Comparison of ENCODE assay signal across 11 cellular contexts in genomic region chr12:49489720-49490119, GRCh38. TPM values are rescaled to one million over a fixed set of nuclear protein-coding genes. Genes with fewer than 3 reads are reported as not detected.
DNase-seq lines count a peak whose midpoint lies in the region; FAIRE-seq and TF ChIP-seq lines count a peak whose summit lies in the region.
"Had no signal": no experiment of that assay in that cellular context is flagged by ENCODE, and none has a peak within 500 bp of the region (broad histone marks: within the 10 kb centered on the region; RNA-seq: fewer than 3 reads in every experiment).

No MANE protein-coding gene starts in this region.

- DNase-seq in HCEC 1CT (peak; percentile 65), SJCRH30 (peak in 1 of 2 experiments; percentile 59), fibroblast of lung (ENCODE audit: low read depth in 2 of 2) (peak; percentile 60 to 99), renal cortical epithelial cell (ENCODE audit: low read depth) (peak; percentile 38), D721Med (ENCODE audit: insufficient read length, low spot score) (no peak), substantia nigra (lab: John Stamatoyannopoulos, UW) (no peak), OCI-M2 (lab: John Stamatoyannopoulos, UW; ENCODE audit: unreplicated experiment) (no peak)
- DNase-seq: mesendoderm, NCI-H2029 had no signal

- H3K9me3 ChIP-seq in SJCRH30 (replicated peaks) (no peaks in the 10 kb centered on the region), fibroblast of lung (ENCODE audit: control insufficient read depth, insufficient read depth, low read depth, low read length) (no peaks in the 10 kb centered on the region)

- no peaks in the 10 kb centered on the region for H3K27me3 ChIP-seq in SJCRH30
- no peaks in the 10 kb centered on the region for H3K27me3 ChIP-seq in fibroblast of lung (ENCODE audit: control insufficient read depth, insufficient read depth, low read length)

- H3K27ac ChIP-seq in SJCRH30 = peak overlapping the region; percentile 49
- no peak overlapping the region for H3K27ac ChIP-seq in fibroblast of lung (ENCODE audit: insufficient read depth, low read length)
- H3K27ac ChIP-seq in substantia nigra (ENCODE audit: low read depth, low read length, poor library complexity, severe bottlenecking) = no peak overlapping the region

- no peak overlapping the region for H3K4me3 ChIP-seq in SJCRH30
- H3K4me3 ChIP-seq in fibroblast of lung (replicated peaks in 1 of 4; ENCODE audit: control extremely low read depth in 1 of 4, insufficient read depth in 1 of 4, low read depth in 3 of 4, low read length in 4 of 4) = no peak overlapping the region

- H4K20me1 ChIP-seq in fibroblast of lung (ENCODE audit: control insufficient read depth, extremely low read depth, insufficient read depth, low read length) = no peaks in the 10 kb centered on the region

- peak in 1 of 2 donors; percentile 30 for TF ChIP-seq CTCF in fibroblast of lung (conservative IDR thresholded peaks at IDR 0.05 in 1 of 2, IDR thresholded peaks at IDR 0.05 in 1 of 2; ENCODE audit: low read depth in 1 of 2, low read length in 2 of 2)
- no peak for TF ChIP-seq CTCF in D721Med (IDR thresholded peaks at IDR 0.05; ENCODE audit: insufficient read depth, missing control alignments)

- H3K36me3 ChIP-seq in SJCRH30 = peaks cover 33% of the 10 kb centered on the region
- H3K36me3 ChIP-seq in fibroblast of lung (ENCODE audit: control insufficient read depth, insufficient read depth, low read length) = no peaks in the 10 kb centered on the region

- H3K4me1 ChIP-seq in SJCRH30 (peaks cover 7% of the 10 kb centered on the region; the same call in 1 of the 2 replicates), fibroblast of lung (ENCODE audit: control insufficient read depth, extremely low read depth, insufficient read depth, low read length) (no peaks in the 10 kb centered on the region)

- no peak overlapping the region for H2AFZ ChIP-seq in fibroblast of lung (ENCODE audit: low read length)

- H3K79me2 ChIP-seq in fibroblast of lung (ENCODE audit: control insufficient read depth, insufficient read depth, low read length) = no peaks in the 10 kb centered on the region

- H3K4me2 ChIP-seq in fibroblast of lung (ENCODE audit: extremely low read depth, insufficient read depth, low read length) = no peak overlapping the region

- FAIRE-seq in D721Med (lab: Jason Lieb, UNC) = no peak
- FAIRE-seq: H1 had no signal

- H3K9ac ChIP-seq in fibroblast of lung (ENCODE audit: insufficient read depth, low read length) = no peak overlapping the region

RNA-seq across cellular contexts. Expression of gene KCNH3, which starts 49.1 kb away (rescaled TPM):
- total RNA-seq in SJCRH30 (2014; rRNA removed; shearing (Covaris generic)) = 0.03 and 0.12 TPM in 2 replicates
- total RNA-seq in fibroblast of lung (0.17 and 0.26 TPM in 2 replicates), renal cortical epithelial cell (4.3 TPM in 1 of 2 replicates, not detected in the other)
- polyA plus RNA-seq in fibroblast of lung = 0.05 and 0.09 TPM in 2 replicates
- polyA plus RNA-seq in fibroblast of lung (2012) = 0.05 and 0.20 TPM in 2 replicates
- polyA minus RNA-seq in fibroblast of lung (ENCODE audit: low replicate concordance) = not detected in 2 replicates
- total RNA-seq: subcutaneous adipose tissue had no signal

Comparison
In these comparisons a context has a peak if more than half of its experiments do, and no peak if none do; other contexts are left out.
1. DNase-seq: peak in HCEC 1CT (single experiment), fibroblast of lung (2 of 2) and renal cortical epithelial cell (single experiment); none in D721Med (single experiment), substantia nigra (0 of 49) and OCI-M2 (single experiment).